In the genomic region with DNA sequence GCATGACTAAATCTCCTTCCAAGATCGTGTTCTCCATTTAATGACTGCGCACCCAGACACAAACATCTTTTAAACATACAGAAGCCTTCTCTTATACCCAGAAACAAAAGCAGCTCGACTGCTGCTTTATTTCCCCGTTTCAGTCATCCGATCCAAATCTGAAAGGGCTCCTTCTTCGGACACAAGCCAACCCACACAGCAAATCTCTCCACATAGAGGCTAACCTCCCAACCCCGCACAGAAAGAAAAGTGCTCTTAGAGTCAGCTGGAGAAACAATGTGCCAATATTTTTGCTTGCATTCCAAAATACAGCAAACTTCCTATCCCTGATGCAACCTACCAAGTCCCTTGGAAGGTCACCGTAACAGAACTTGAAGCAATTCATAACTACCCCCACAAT, we compare ENCODE assay signal across 13 cellular contexts. TPM values are rescaled to one million over a fixed set of nuclear protein-coding genes. Genes with fewer than 3 reads are reported as not detected.
DNase-seq lines count a peak whose midpoint lies in the region; ATAC-seq and TF ChIP-seq lines count a peak whose summit lies in the region.
"Had no signal": no experiment of that assay in that cellular context is flagged by ENCODE, and none has a peak within 500 bp of the region (broad histone marks: within the 10 kb centered on the region; RNA-seq: fewer than 3 reads in every experiment).

No MANE protein-coding gene starts in this region.

- peak overlapping the region in 2 of 3 experiments; percentile 26 to 84 for H3K27ac Mint-ChIP-seq in nephron
- H3K27ac Mint-ChIP-seq in activated T-helper 17 cell treated with anti-CD3 and anti-CD28 coated beads, Interleukin-2, amount 50 U/mL, for 72 hours, result no peak overlapping the region
- H3K27ac Mint-ChIP-seq: CD14-positive monocyte, immature natural killer cell had no signal

- H3K4me1 Mint-ChIP-seq in nephron, result peaks cover 56% of the 10 kb centered on the region
- no peaks in the 10 kb centered on the region for H3K4me1 Mint-ChIP-seq in activated T-helper 17 cell treated with anti-CD3 and anti-CD28 coated beads, Interleukin-2, amount 50 U/mL, for 72 hours
- H3K4me1 Mint-ChIP-seq: CD14-positive monocyte, immature natural killer cell had no signal

- WGBS in body of pancreas, 2 donors, result 91 to 92% methylated on average over 8 of the region's 8 CpGs

- H3K27me3 Mint-ChIP-seq in nephron (ENCODE audit: low read depth), result peaks cover 4% of the 10 kb centered on the region
- H3K27me3 Mint-ChIP-seq in activated T-helper 17 cell treated with anti-CD3 and anti-CD28 coated beads, Interleukin-2, amount 50 U/mL, for 72 hours, result peaks cover 22% of the 10 kb centered on the region

- intact Hi-C loops in tibial artery (cut with DNase I; ENCODE audit: low total_unique reads) (no loop called here), body of pancreas (cut with DNase I) (no loop called here)

- in situ Hi-C loops in astrocyte of the spinal cord (cut with HindIII; ENCODE audit: low sequenced_read_pairs), result no loop called here

- H3K4me1 ChIP-seq in tibial artery, result peaks cover 0 to 51% (median 14%) of the 10 kb centered on the region in 4 donors
- peaks cover 59% of the 10 kb centered on the region for H3K4me1 ChIP-seq in body of pancreas

- no peaks in the 10 kb centered on the region for H3K27me3 ChIP-seq in tibial artery
- no peaks in the 10 kb centered on the region for H3K27me3 ChIP-seq in body of pancreas
- H3K27me3 ChIP-seq: ovary, stomach had no signal

- H3K9me3 ChIP-seq in tibial artery (no peaks in the 10 kb centered on the region), body of pancreas (no peaks in the 10 kb centered on the region)
- H3K9me3 ChIP-seq: ovary, stomach had no signal

- H3K36me3 Mint-ChIP-seq in nephron (ENCODE audit: low read depth), result no peaks in the 10 kb centered on the region
- no peaks in the 10 kb centered on the region for H3K36me3 Mint-ChIP-seq in activated T-helper 17 cell treated with anti-CD3 and anti-CD28 coated beads, Interleukin-2, amount 50 U/mL, for 72 hours (ENCODE audit: low read depth)
- H3K36me3 Mint-ChIP-seq: CD14-positive monocyte, immature natural killer cell had no signal

- peak; percentile 68 for DNase-seq in astrocyte of the spinal cord (ENCODE audit: low read depth, low spot score)
- peak; percentile 6 for DNase-seq in fibroblast of gingiva (ENCODE audit: low read depth)
- no peak for DNase-seq in tibial artery
- DNase-seq in body of pancreas, result no peak
- no peak for DNase-seq in CD1c-positive myeloid dendritic cell (ENCODE audit: extremely low spot score)
- DNase-seq: DMS79 treated with DMSO at 0.1 percent for 48 hours, glutamatergic neuron, immature natural killer cell, ovary, stomach had no signal

- no peak for ATAC-seq in activated T-helper 17 cell treated with anti-CD3 and anti-CD28 coated beads, Interleukin-2, amount 50 U/mL, for 72 hours (replicated peaks)
- no peak for ATAC-seq in body of pancreas

- peak overlapping the region; percentile 21 to 40 for H3K27ac ChIP-seq in tibial artery
- no peak overlapping the region for H3K27ac ChIP-seq in body of pancreas
- H3K27ac ChIP-seq: ovary, stomach had no signal

- TF ChIP-seq POLR2A in body of pancreas (IDR thresholded peaks at IDR 0.05), result no peak

- peak overlapping the region in 1 of 3 experiments; percentile 63 for H3K4me3 Mint-ChIP-seq in nephron
- H3K4me3 Mint-ChIP-seq in activated T-helper 17 cell treated with anti-CD3 and anti-CD28 coated beads, Interleukin-2, amount 50 U/mL, for 72 hours, result no peak overlapping the region
- H3K4me3 Mint-ChIP-seq: CD14-positive monocyte, immature natural killer cell had no signal

- H3K36me3 ChIP-seq in tibial artery, result no peaks in the 10 kb centered on the region
- H3K36me3 ChIP-seq in body of pancreas (replicated peaks in 1 of 2; ENCODE audit: insufficient read depth in 1 of 2, low read depth in 2 of 2), result no peaks in the 10 kb centered on the region
- H3K36me3 ChIP-seq: ovary, stomach had no signal

- H3K4me3 ChIP-seq in astrocyte of the spinal cord (ENCODE audit: low read depth, low read length), result peak overlapping the region; percentile 22
- peak overlapping the region; percentile 26 to 35 for H3K4me3 ChIP-seq in tibial artery
- no peak overlapping the region for H3K4me3 ChIP-seq in body of pancreas
- H3K4me3 ChIP-seq: ovary, stomach had no signal

- TF ChIP-seq CTCF in astrocyte of the spinal cord (IDR thresholded peaks at IDR 0.05; ENCODE audit: low read depth, low read length) (no peak), nephron (IDR thresholded peaks at IDR 0.05; ENCODE audit: unreplicated experiment in 3 of 3) (no peak), tibial artery (IDR thresholded peaks at IDR 0.05) (no peak), body of pancreas (IDR thresholded peaks at IDR 0.05) (no peak)

- H3K9me3 Mint-ChIP-seq in nephron, result no peaks in the 10 kb centered on the region
- peaks cover 3% of the 10 kb centered on the region for H3K9me3 Mint-ChIP-seq in activated T-helper 17 cell treated with anti-CD3 and anti-CD28 coated beads, Interleukin-2, amount 50 U/mL, for 72 hours
- H3K9me3 Mint-ChIP-seq: CD14-positive monocyte had no signal

RNA-seq across cellular contexts. Expression of a gene that starts 29.1 kb away (rescaled TPM):
- total RNA-seq in activated T-helper 17 cell treated with anti-CD3 and anti-CD28 coated beads, Interleukin-2, amount 50 U/mL, for 72 hours, result under 1 TPM in 1 of 2 donors, not detected in 1; 0.32 TPM
- 10 to 100 TPM; 16.1 to 16.8 TPM for total RNA-seq in body of pancreas

Comparison
In these comparisons a context has a peak if more than half of its experiments do, and no peak if none do; other contexts are left out.
1. DNase-seq: peak in astrocyte of the spinal cord (single experiment) and fibroblast of gingiva (single experiment); none in tibial artery (0 of 2), body of pancreas (0 of 4) and CD1c-positive myeloid dendritic cell (single experiment).
2. H3K4me3 ChIP-seq: peak in astrocyte of the spinal cord (single experiment) and tibial artery (2 of 2); none in body of pancreas (0 of 2).
3. H3K27ac ChIP-seq: peak in tibial artery (2 of 2); none in body of pancreas (0 of 4).
4. RNA of a gene that starts 29.1 kb away (total RNA-seq): 16.1 to 16.8 TPM in body of pancreas; 0.32 TPM in activated T-helper 17 cell treated with anti-CD3 and anti-CD28 coated beads, Interleukin-2, amount 50 U/mL, for 72 hours; every median in the first group is over 10 times any median in the second.